Comparison of ENCODE assay signal across 20 cellular contexts in genomic region chr9:71944754-71945409, GRCh38. TPM values are rescaled to one million over a fixed set of nuclear protein-coding genes. Genes with fewer than 3 reads are reported as not detected.
A peak's percentile ranks its signal among the peaks of the same experiment; 100 is the strongest.
DNase-seq lines count a peak whose midpoint lies in the region; ATAC-seq and TF ChIP-seq lines count a peak whose summit lies in the region.
"Had no signal": no experiment of that assay in that cellular context is flagged by ENCODE, and none has a peak within 500 bp of the region (broad histone marks: within the 10 kb centered on the region; RNA-seq: fewer than 3 reads in every experiment).

No MANE protein-coding gene starts in this region.

- TF ChIP-seq POLR2A in gastrocnemius medialis (IDR thresholded peaks at IDR 0.05), result no peak

- no peaks in the 10 kb centered on the region for H4K20me1 ChIP-seq in GM23338 (replicated peaks; ENCODE audit: insufficient read depth)

- no peaks in the 10 kb centered on the region for H3K27me3 ChIP-seq in GM23338 (ENCODE audit: insufficient read depth)
- H3K27me3 ChIP-seq in gastrocnemius medialis, result no peaks in the 10 kb centered on the region
- H3K27me3 ChIP-seq: heart right ventricle had no signal

- H3K4me1 ChIP-seq in GM23338 (ENCODE audit: insufficient read depth) (peaks cover 42% of the 10 kb centered on the region), gastrocnemius medialis (peaks cover 11 to 38% of the 10 kb centered on the region in 2 donors)

- H3K4me3 Mint-ChIP-seq in GM23338, result no peak overlapping the region; the same call in 2 of the 3 replicates
- H3K4me3 Mint-ChIP-seq in T-helper 17 cell, result no peak overlapping the region
- H3K4me3 Mint-ChIP-seq: activated naive CD4-positive, alpha-beta T cell treated with anti-CD3 and anti-CD28 coated beads, Interleukin-2, amount 50 U/mL, for 24 hours; naive thymus-derived CD8-positive, alpha-beta T cell; stimulated activated naive B cell treated with anti-CD40 and anti-IgM and Interleukin-4, amounts not matched to agents 10 μg/mL and 1 μg/mL and 100 μg/mL, for 72 hours; T-cell had no signal

- peaks cover 2% of the 10 kb centered on the region for H3K27me3 Mint-ChIP-seq in GM23338 (ENCODE audit: insufficient read depth, low read depth, poor library complexity)
- no peaks in the 10 kb centered on the region for H3K27me3 Mint-ChIP-seq in T-helper 17 cell
- H3K27me3 Mint-ChIP-seq: activated naive CD4-positive, alpha-beta T cell treated with anti-CD3 and anti-CD28 coated beads, Interleukin-2, amount 50 U/mL, for 24 hours; naive thymus-derived CD8-positive, alpha-beta T cell; stimulated activated naive B cell treated with anti-CD40 and anti-IgM and Interleukin-4, amounts not matched to agents 10 μg/mL and 1 μg/mL and 100 μg/mL, for 72 hours; T-cell had no signal

- no peaks in the 10 kb centered on the region for H3K36me3 ChIP-seq in GM23338 (ENCODE audit: insufficient read depth)
- H3K36me3 ChIP-seq in gastrocnemius medialis, result no peaks in the 10 kb centered on the region

- H3K9me2 ChIP-seq in GM23338 (ENCODE audit: insufficient read depth), result no peaks in the 10 kb centered on the region

- H3K4me1 Mint-ChIP-seq in GM23338 (peaks cover 37% of the 10 kb centered on the region), T-helper 17 cell (peaks cover 19% of the 10 kb centered on the region)

- H3K27ac ChIP-seq in GM23338 (ENCODE audit: low read depth) (peak overlapping the region; percentile 64), gastrocnemius medialis (peak overlapping the region in 2 of 4 donors; percentile 45 to 52)
- H3K27ac ChIP-seq: heart right ventricle had no signal

- in situ Hi-C loops in gastrocnemius medialis (cut with MboI; ENCODE audit: low sequenced_read_pairs in 4 of 4), result no loop called here

- intact Hi-C loops in gastrocnemius medialis (cut with DNase I; ENCODE audit: low total_unique reads), result loop anchor here (5.0 kb wide), 1 partner anchor 37 kb away; no protein-coding TSS in a partner anchor

- H3K79me2 ChIP-seq in GM23338 (replicated peaks; ENCODE audit: insufficient read depth), result peaks cover 36% of the 10 kb centered on the region; the same call in 1 of the 2 replicates

- peak overlapping the region; percentile 76 for H3K27ac Mint-ChIP-seq in GM23338
- peak overlapping the region; percentile 66 for H3K27ac Mint-ChIP-seq in T-helper 17 cell
- H3K27ac Mint-ChIP-seq: activated naive CD4-positive, alpha-beta T cell treated with anti-CD3 and anti-CD28 coated beads, Interleukin-2, amount 50 U/mL, for 24 hours; stimulated activated naive B cell treated with anti-CD40 and anti-IgM and Interleukin-4, amounts not matched to agents 10 μg/mL and 1 μg/mL and 100 μg/mL, for 72 hours; T-cell had no signal

- no peaks in the 10 kb centered on the region; the same call in 2 of the 3 replicates for H3K36me3 Mint-ChIP-seq in GM23338 (ENCODE audit: low read depth)
- peaks cover 2% of the 10 kb centered on the region for H3K36me3 Mint-ChIP-seq in T-helper 17 cell (ENCODE audit: low read depth)

- no peaks in the 10 kb centered on the region for H3F3A ChIP-seq in GM23338 (replicated peaks; ENCODE audit: low read depth)

- H3K4me2 ChIP-seq in GM23338, result peak overlapping the region; percentile 34

- no peak overlapping the region for H2AFZ ChIP-seq in GM23338

- ATAC-seq in GM23338, result no peak
- no peak for ATAC-seq in T-helper 17 cell
- ATAC-seq in gastrocnemius medialis, result peak; percentile 53 to 81
- ATAC-seq: heart right ventricle; left cardiac atrium; naive thymus-derived CD8-positive, alpha-beta T cell; stimulated activated naive B cell treated with anti-CD40 and anti-IgM and Interleukin-4, amounts not matched to agents 10 μg/mL and 1 μg/mL and 100 μg/mL, for 72 hours; T-cell had no signal

- DNase-seq in GM23338 (ENCODE audit: low spot score) (no peak), T-helper 17 cell (no peak), foreskin melanocyte (peak; percentile 88), gastrocnemius medialis (no peak), GM10266 (ENCODE audit: extremely low spot score) (no peak), NCI-H1417 (lab: John Stamatoyannopoulos, UW) (no peak), NCI-H345 (lab: John Stamatoyannopoulos, UW) (no peak), NCI-H1930 (lab: John Stamatoyannopoulos, UW) (no peak)
- DNase-seq: activated CD4-positive, alpha-beta T cell treated with anti-CD3 and anti-CD28 coated beads for 1 hour; activated CD8-positive, alpha-beta memory T cell treated with anti-CD3 and anti-CD28 coated beads, Interleukin-2, amount 50 U/mL, for 48 hours; central memory CD4-positive, alpha-beta T cell; H7; heart right ventricle; left cardiac atrium; naive thymus-derived CD8-positive, alpha-beta T cell; NCI-H187 treated with DMSO at 0.1 percent for 48 hours; NCI-H526; stimulated activated naive B cell treated with anti-CD40 and anti-IgM and Interleukin-4, amounts not matched to agents 10 μg/mL and 1 μg/mL and 100 μg/mL, for 72 hours; T-cell had no signal

- H3K9me3 ChIP-seq in T-helper 17 cell (ENCODE audit: control insufficient read depth, low read length, poor library complexity, severe bottlenecking), result no peaks in the 10 kb centered on the region
- no peaks in the 10 kb centered on the region for H3K9me3 ChIP-seq in gastrocnemius medialis
- H3K9me3 ChIP-seq: heart right ventricle had no signal

- H3K9me3 Mint-ChIP-seq in GM23338, result no peaks in the 10 kb centered on the region
- H3K9me3 Mint-ChIP-seq: activated naive CD4-positive, alpha-beta T cell treated with anti-CD3 and anti-CD28 coated beads, Interleukin-2, amount 50 U/mL, for 24 hours; naive thymus-derived CD8-positive, alpha-beta T cell; stimulated activated naive B cell treated with anti-CD40 and anti-IgM and Interleukin-4, amounts not matched to agents 10 μg/mL and 1 μg/mL and 100 μg/mL, for 72 hours; T-cell had no signal

- H3K4me3 ChIP-seq in GM23338 (no peak overlapping the region), gastrocnemius medialis (no peak overlapping the region)
- H3K4me3 ChIP-seq: heart right ventricle had no signal

- no peak for TF ChIP-seq CTCF in GM23338 (conservative IDR thresholded peaks at IDR 0.05; ENCODE audit: low read depth in 2 of 2)
- no peak for TF ChIP-seq CTCF in gastrocnemius medialis (IDR thresholded peaks at IDR 0.05 in 4 of 5, conservative IDR thresholded peaks at IDR 0.05 in 1 of 5)
- no peak for TF ChIP-seq CTCF in GM10266 (IDR thresholded peaks at IDR 0.05; ENCODE audit: control insufficient read depth, insufficient read depth, low read depth, missing control alignments)

TF ChIP-seq in GM23338, 12 proteins besides CTCF, POLR2A, EP300 and RAD21 (continues in another document):
- no peak for TF ChIP-seq POLR2AphosphoS5 (IDR thresholded peaks at IDR 0.05; ENCODE audit: low read depth)
- no peak for TF ChIP-seq EZH2 (IDR thresholded peaks at IDR 0.05; ENCODE audit: low read depth, unreplicated experiment)
- TF ChIP-seq NANOG (IDR thresholded peaks at IDR 0.05; ENCODE audit: borderline replicate concordance), result no peak
- TF ChIP-seq REST (IDR thresholded peaks at IDR 0.05; ENCODE audit: unreplicated experiment), result no peak

RNA-seq across cellular contexts. Expression of gene C9orf85, which starts 33.4 kb away (rescaled TPM):
- total RNA-seq in GM23338 (2014; rRNA removed; shearing (Covaris generic)), result 10.3 and 18.5 TPM in 2 replicates
- 20.8 and 21.5 TPM in 2 replicates for polyA plus RNA-seq in GM23338 (2016; fragmentation: Nextera tagmentation; extraction: Ambion mirVana)
- total RNA-seq in T-helper 17 cell (1 to 10 TPM; 5.4 to 6.2 TPM), gastrocnemius medialis (1 to 10 TPM; 1.7 to 9.6 (median 6.3) TPM)

RNA-seq across cellular contexts. Expression of gene ABHD17B, which starts 33.9 kb away (rescaled TPM):
- 99.3 and 112 TPM in 2 replicates for total RNA-seq in GM23338 (2014; rRNA removed; shearing (Covaris generic))
- polyA plus RNA-seq in GM23338 (2016; fragmentation: Nextera tagmentation; extraction: Ambion mirVana), result 27.9 and 32.2 TPM in 2 replicates
- 10 to 100 TPM in 1 of 2 donors, 1 to 10 TPM in 1; 9.1 to 15.9 TPM for total RNA-seq in T-helper 17 cell
- total RNA-seq in gastrocnemius medialis, result 10 to 100 TPM; 20.7 to 35.0 (median 27.0) TPM

Comparison
In these comparisons a context has a peak if more than half of its experiments do, and no peak if none do; other contexts are left out.
1. ATAC-seq: peak in gastrocnemius medialis (2 of 2); none in GM23338 (single experiment) and T-helper 17 cell (single experiment).